2 cellular contexts compared by ENCODE assay signal in genomic region chr10:43623351-43623750, GRCh38.
TF ChIP-seq lines count a peak whose summit lies in the region.

No MANE protein-coding gene starts in this region.

TF ChIP-seq in SK-N-SH, 30 proteins besides CTCF, POLR2A, EP300 and RAD21 (continued from another document):
- TF ChIP-seq REST (IDR thresholded peaks at IDR 0.05; ENCODE audit: low read depth, low read length): no peak
- TF ChIP-seq RXRA (IDR thresholded peaks at IDR 0.05; ENCODE audit: borderline replicate concordance, low read depth): no peak
- no peak for TF ChIP-seq FOSL2 (IDR thresholded peaks at IDR 0.05; ENCODE audit: borderline replicate concordance, low read depth)
- TF ChIP-seq, protein P1, sequence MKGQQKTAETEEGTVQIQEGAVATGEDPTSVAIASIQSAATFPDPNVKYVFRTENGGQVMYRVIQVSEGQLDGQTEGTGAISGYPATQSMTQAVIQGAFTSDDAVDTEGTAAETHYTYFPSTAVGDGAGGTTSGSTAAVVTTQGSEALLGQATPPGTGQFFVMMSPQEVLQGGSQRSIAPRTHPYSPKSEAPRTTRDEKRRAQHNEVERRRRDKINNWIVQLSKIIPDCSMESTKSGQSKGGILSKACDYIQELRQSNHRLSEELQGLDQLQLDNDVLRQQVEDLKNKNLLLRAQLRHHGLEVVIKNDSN (IDR thresholded peaks at IDR 0.05; ENCODE audit: borderline replicate concordance, low read depth): no peak
- no peak for TF ChIP-seq NFIC (IDR thresholded peaks at IDR 0.05; ENCODE audit: borderline replicate concordance)
- TF ChIP-seq ELF1 (IDR thresholded peaks at IDR 0.05): no peak
- no peak for TF ChIP-seq RCOR1 (IDR thresholded peaks at IDR 0.05; ENCODE audit: low read length)
- no peak for TF ChIP-seq NRF1 (IDR thresholded peaks at IDR 0.05; ENCODE audit: low read depth, low read length)
- no peak for TF ChIP-seq FOXM1 (IDR thresholded peaks at IDR 0.05; ENCODE audit: low read depth)
- TF ChIP-seq, protein P2, sequence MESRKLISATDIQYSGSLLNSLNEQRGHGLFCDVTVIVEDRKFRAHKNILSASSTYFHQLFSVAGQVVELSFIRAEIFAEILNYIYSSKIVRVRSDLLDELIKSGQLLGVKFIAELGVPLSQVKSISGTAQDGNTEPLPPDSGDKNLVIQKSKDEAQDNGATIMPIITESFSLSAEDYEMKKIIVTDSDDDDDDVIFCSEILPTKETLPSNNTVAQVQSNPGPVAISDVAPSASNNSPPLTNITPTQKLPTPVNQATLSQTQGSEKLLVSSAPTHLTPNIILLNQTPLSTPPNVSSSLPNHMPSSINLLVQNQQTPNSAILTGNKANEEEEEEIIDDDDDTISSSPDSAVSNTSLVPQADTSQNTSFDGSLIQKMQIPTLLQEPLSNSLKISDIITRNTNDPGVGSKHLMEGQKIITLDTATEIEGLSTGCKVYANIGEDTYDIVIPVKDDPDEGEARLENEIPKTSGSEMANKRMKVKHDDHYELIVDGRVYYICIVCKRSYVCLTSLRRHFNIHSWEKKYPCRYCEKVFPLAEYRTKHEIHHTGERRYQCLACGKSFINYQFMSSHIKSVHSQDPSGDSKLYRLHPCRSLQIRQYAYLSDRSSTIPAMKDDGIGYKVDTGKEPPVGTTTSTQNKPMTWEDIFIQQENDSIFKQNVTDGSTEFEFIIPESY (IDR thresholded peaks at IDR 0.05; ENCODE audit: borderline replicate concordance, low read depth): no peak
- no peak for TF ChIP-seq POLR2AphosphoS5 (IDR thresholded peaks at IDR 0.05; ENCODE audit: low read depth, low read length)
- TF ChIP-seq JUND (IDR thresholded peaks at IDR 0.05): no peak
- no peak for TF ChIP-seq EZH2phosphoT487 (IDR thresholded peaks at IDR 0.05; ENCODE audit: borderline replicate concordance, low read depth)

TF ChIP-seq in SK-N-SH treated with all-trans-retinoic acid at 6 μM for 48 hours, 23 proteins besides CTCF, POLR2A, EP300 and RAD21 (continued from another document):
- TF ChIP-seq CREB5 (CRISPR knock-in tag; IDR thresholded peaks at IDR 0.05; ENCODE audit: low read depth): no peak
- TF ChIP-seq ZFP30 (CRISPR knock-in tag; IDR thresholded peaks at IDR 0.05): no peak
- no peak for TF ChIP-seq ZFP3 (CRISPR knock-in tag; IDR thresholded peaks at IDR 0.05)
- no peak for TF ChIP-seq ZNF70 (CRISPR knock-in tag; IDR thresholded peaks at IDR 0.05)
- TF ChIP-seq PPARA (CRISPR knock-in tag; IDR thresholded peaks at IDR 0.05; ENCODE audit: borderline replicate concordance): no peak
- TF ChIP-seq TCF4 (CRISPR knock-in tag; IDR thresholded peaks at IDR 0.05; ENCODE audit: borderline replicate concordance): no peak
